In genomic region chr13:110067355-110068175, GRCh38 we compare ENCODE assay signal across 14 cellular contexts.
DNase-seq lines count a peak whose midpoint lies in the region; ATAC-seq and TF ChIP-seq lines count a peak whose summit lies in the region.
"Had no signal": no experiment of that assay in that cellular context is flagged by ENCODE, and none has a peak within 500 bp of the region (broad histone marks: within the 10 kb centered on the region; RNA-seq: fewer than 3 reads in every experiment).

No MANE protein-coding gene starts in this region.

- H3K36me3 ChIP-seq in upper lobe of right lung: no peaks in the 10 kb centered on the region

- intact Hi-C loops in left ventricle myocardium superior (cut with micrococcal nuclease): no loop called here
- intact Hi-C loops in upper lobe of right lung (cut with DNase I): no loop called here

- H3K27ac ChIP-seq in upper lobe of right lung: no peak overlapping the region

- DNase-seq in SIG-M5 treated with dmso at 0.1 percent for 504 hours (lab: John Stamatoyannopoulos, UW; ENCODE audit: unreplicated experiment): peak; percentile 5
- no peak for DNase-seq in SIG-M5 (lab: John Stamatoyannopoulos, UW)
- peak; percentile 16 for DNase-seq in epithelial cell of esophagus (ENCODE audit: low read depth)
- no peak for DNase-seq in left ventricle myocardium superior
- DNase-seq in upper lobe of right lung: no peak
- no peak for DNase-seq in nucleus accumbens (lab: John Stamatoyannopoulos, UW)
- no peak for DNase-seq in COR-L47 (lab: John Stamatoyannopoulos, UW)
- DNase-seq: C1 segment of cervical spinal cord, HFFc6, KG1, NCI-H187 treated with DMSO at 0.1 percent for 48 hours, NCI-H2171, NCI-H774 had no signal

- H3K4me1 ChIP-seq in upper lobe of right lung: no peaks in the 10 kb centered on the region

- H3K4me3 ChIP-seq in epithelial cell of esophagus (ENCODE audit: low read length): no peak overlapping the region
- H3K4me3 ChIP-seq in upper lobe of right lung: no peak overlapping the region

- TF ChIP-seq CTCF in epithelial cell of esophagus (IDR thresholded peaks at IDR 0.05; ENCODE audit: insufficient read depth, low read depth, low read length, missing control alignments): no peak
- TF ChIP-seq CTCF in upper lobe of right lung (IDR thresholded peaks at IDR 0.05): no peak

- ATAC-seq in left ventricle myocardium superior (peak; percentile 93), upper lobe of right lung (peak; percentile 19), HG03108 (IDR thresholded peaks at IDR 0.05; ENCODE audit: unreplicated experiment) (no peak)

- no peaks in the 10 kb centered on the region for H3K9me3 ChIP-seq in upper lobe of right lung

- H3K27me3 ChIP-seq in upper lobe of right lung: no peaks in the 10 kb centered on the region

Comparison
In these comparisons a context has a peak if more than half of its experiments do, and no peak if none do; other contexts are left out.
1. DNase-seq: peak in SIG-M5 treated with dmso at 0.1 percent for 504 hours (single experiment) and epithelial cell of esophagus (single experiment); none in SIG-M5 (single experiment), left ventricle myocardium superior (single experiment), upper lobe of right lung (single experiment), nucleus accumbens (0 of 56) and COR-L47 (single experiment).